1 cellular context compared by ENCODE assay signal in the genomic region with DNA sequence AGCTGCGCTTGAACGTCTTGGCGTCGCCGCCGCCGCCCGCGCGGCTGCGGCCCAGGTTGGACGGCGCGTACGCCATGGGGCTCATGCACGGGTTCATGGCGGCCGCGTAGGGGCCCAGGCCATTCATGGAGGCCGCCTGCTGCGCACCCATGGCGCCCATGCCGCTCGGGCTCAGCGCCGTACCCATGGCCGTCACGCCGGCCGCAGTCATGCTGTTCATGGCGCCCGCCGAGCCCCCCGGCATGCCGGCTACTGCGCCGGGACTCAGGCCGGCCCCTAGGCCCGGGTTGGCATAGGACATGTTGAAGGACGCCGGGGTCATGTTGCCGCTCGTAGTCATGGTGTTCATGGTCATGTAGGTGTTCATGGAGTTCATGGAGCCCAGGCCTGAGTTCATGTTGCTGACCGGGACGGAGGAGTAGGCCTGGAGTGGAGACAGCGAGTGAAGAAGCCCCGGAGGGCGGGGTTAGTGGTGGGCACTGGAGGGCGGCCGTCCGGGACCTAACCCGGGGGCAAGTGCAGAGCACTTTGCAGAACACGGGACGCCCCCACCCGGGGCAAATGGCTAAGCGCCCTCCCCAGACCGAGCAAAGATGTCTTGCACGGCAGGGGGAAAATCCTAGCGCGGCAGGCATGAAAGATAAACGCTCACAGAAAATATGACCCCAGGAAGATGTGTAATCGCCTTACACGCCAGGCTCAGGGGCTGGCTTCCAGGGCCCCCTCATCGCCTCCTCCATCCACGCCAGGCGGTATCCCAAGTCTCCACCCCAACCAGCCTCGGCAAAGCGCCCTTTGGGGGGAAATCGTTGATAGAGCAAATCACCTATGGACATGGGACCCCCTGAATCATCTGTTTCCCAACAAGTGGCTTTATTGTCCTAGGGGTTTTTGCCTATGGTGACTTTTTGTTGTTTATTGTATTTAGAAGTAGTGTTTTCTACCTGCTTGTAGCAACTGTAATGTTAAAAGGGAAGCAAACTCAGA.
TF ChIP-seq lines count a peak whose summit lies in the region.

No MANE protein-coding gene starts in this region.

TF ChIP-seq in HepG2, 621 proteins besides CTCF, POLR2A, EP300 and RAD21 (continued from another document and continues in another):
- TF ChIP-seq, protein P1, sequence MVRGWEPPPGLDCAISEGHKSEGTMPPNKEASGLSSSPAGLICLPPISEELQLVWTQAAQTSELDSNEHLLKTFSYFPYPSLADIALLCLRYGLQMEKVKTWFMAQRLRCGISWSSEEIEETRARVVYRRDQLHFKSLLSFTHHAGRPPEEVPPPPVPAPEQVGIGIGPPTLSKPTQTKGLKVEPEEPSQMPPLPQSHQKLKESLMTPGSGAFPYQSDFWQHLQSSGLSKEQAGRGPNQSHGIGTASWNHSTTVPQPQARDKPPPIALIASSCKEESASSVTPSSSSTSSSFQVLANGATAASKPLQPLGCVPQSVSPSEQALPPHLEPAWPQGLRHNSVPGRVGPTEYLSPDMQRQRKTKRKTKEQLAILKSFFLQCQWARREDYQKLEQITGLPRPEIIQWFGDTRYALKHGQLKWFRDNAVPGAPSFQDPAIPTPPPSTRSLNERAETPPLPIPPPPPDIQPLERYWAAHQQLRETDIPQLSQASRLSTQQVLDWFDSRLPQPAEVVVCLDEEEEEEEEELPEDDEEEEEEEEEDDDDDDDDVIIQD (CRISPR knock-in tag; IDR thresholded peaks at IDR 0.05; ENCODE audit: low read depth): 0 out of 2 replicates have a peak, but pooled peaks have one; percentile 44
- TF ChIP-seq ZNF557 (CRISPR knock-in tag; IDR thresholded peaks at IDR 0.05) (no peak), ZEB1 (IDR thresholded peaks at IDR 0.05; ENCODE audit: insufficient replicate concordance, low read depth) (no peak), CHD4 (IDR thresholded peaks at IDR 0.05; ENCODE audit: borderline replicate concordance, low read length) (no peak), CCAR2 (optimal IDR thresholded peaks at IDR 0.05; ENCODE audit: low read depth, low read length) (no peak), MED13 (CRISPR knock-in tag; IDR thresholded peaks at IDR 0.05) (no peak), ZNF501 (CRISPR knock-in tag; IDR thresholded peaks at IDR 0.05) (no peak), NRL (CRISPR knock-in tag; IDR thresholded peaks at IDR 0.05; ENCODE audit: borderline replicate concordance) (0 out of 2 replicates have a peak, but pooled peaks have one; percentile 46), MTF1 (CRISPR knock-in tag; IDR thresholded peaks at IDR 0.05) (no peak), WIZ (CRISPR knock-in tag; IDR thresholded peaks at IDR 0.05) (0 out of 2 replicates have a peak, but pooled peaks have one; percentile 44), JARID2 (CRISPR knock-in tag; IDR thresholded peaks at IDR 0.05; ENCODE audit: insufficient replicate concordance) (no peak), BHLHE40 (IDR thresholded peaks at IDR 0.05; ENCODE audit: low read length) (no peak), ZNF552 (CRISPR knock-in tag; IDR thresholded peaks at IDR 0.05; ENCODE audit: borderline replicate concordance) (no peak), MZF1 (CRISPR knock-in tag; IDR thresholded peaks at IDR 0.05; ENCODE audit: borderline replicate concordance) (0 out of 2 replicates have a peak, but pooled peaks have one; percentile 42), ZNF713 (CRISPR knock-in tag; IDR thresholded peaks at IDR 0.05) (no peak), POLR2AphosphoS2 (IDR thresholded peaks at IDR 0.05; ENCODE audit: low read depth, low read length) (peak; percentile 52; the same call in 1 of the 2 replicates), ATAD3A (CRISPR knock-in tag; IDR thresholded peaks at IDR 0.05) (no peak), NFKB2 (CRISPR knock-in tag; IDR thresholded peaks at IDR 0.05; ENCODE audit: borderline replicate concordance) (peak; percentile 83; the same call in 1 of the 2 replicates), SNAI1 (CRISPR knock-in tag; IDR thresholded peaks at IDR 0.05; ENCODE audit: borderline replicate concordance) (no peak), ZNF563 (CRISPR knock-in tag; IDR thresholded peaks at IDR 0.05) (0 out of 2 replicates have a peak, but pooled peaks have one; percentile 51), SP2 (CRISPR knock-in tag; IDR thresholded peaks at IDR 0.05) (no peak), ZNF737 (CRISPR knock-in tag; IDR thresholded peaks at IDR 0.05; ENCODE audit: borderline replicate concordance) (no peak; the same call in 1 of the 2 replicates), TBX3 (IDR thresholded peaks at IDR 0.05; ENCODE audit: borderline replicate concordance) (no peak), ZNF34 (CRISPR knock-in tag; IDR thresholded peaks at IDR 0.05; ENCODE audit: borderline replicate concordance) (no peak), AGO1 (IDR thresholded peaks at IDR 0.05; ENCODE audit: low read depth, low read length, poor library complexity, severe bottlenecking) (peak; percentile 54), JUN (CRISPR knock-in tag; IDR thresholded peaks at IDR 0.05) (peak; percentile 18; the same call in 1 of the 2 replicates), RBAK (CRISPR knock-in tag; IDR thresholded peaks at IDR 0.05) (no peak), HIVEP1 (CRISPR knock-in tag; IDR thresholded peaks at IDR 0.05) (no peak), HOXA3 (CRISPR knock-in tag; IDR thresholded peaks at IDR 0.05) (peak; percentile 86), SPEN (CRISPR knock-in tag; IDR thresholded peaks at IDR 0.05; ENCODE audit: low read depth) (0 out of 2 replicates have a peak, but pooled peaks have one; percentile 29), GABPA (IDR thresholded peaks at IDR 0.05; ENCODE audit: low read depth, low read length) (no peak), GABPA (CRISPR knock-in tag; IDR thresholded peaks at IDR 0.05; ENCODE audit: low read depth) (no peak), HDAC2 (CRISPR knock-in tag; IDR thresholded peaks at IDR 0.05) (0 out of 2 replicates have a peak, but pooled peaks have one; percentile 17), ZNF138 (CRISPR knock-in tag; IDR thresholded peaks at IDR 0.05; ENCODE audit: low read depth) (no peak), HNF4G (IDR thresholded peaks at IDR 0.05; ENCODE audit: borderline replicate concordance, low read depth, low read length) (0 out of 2 replicates have a peak, but pooled peaks have one; percentile 15), HNF4G (CRISPR knock-in tag; IDR thresholded peaks at IDR 0.05; ENCODE audit: borderline replicate concordance, low read depth) (no peak), SRY (CRISPR knock-in tag; IDR thresholded peaks at IDR 0.05) (peak; percentile 49; the same call in 1 of the 2 replicates), RBM22 (optimal IDR thresholded peaks at IDR 0.05; ENCODE audit: low read length) (peak; percentile 92)
- TF ChIP-seq, protein P2, sequence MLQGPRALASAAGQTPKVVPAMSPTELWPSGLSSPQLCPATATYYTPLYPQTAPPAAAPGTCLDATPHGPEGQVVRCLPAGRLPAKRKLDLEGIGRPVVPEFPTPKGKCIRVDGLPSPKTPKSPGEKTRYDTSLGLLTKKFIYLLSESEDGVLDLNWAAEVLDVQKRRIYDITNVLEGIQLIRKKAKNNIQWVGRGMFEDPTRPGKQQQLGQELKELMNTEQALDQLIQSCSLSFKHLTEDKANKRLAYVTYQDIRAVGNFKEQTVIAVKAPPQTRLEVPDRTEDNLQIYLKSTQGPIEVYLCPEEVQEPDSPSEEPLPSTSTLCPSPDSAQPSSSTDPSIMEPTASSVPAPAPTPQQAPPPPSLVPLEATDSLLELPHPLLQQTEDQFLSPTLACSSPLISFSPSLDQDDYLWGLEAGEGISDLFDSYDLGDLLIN (CRISPR knock-in tag; IDR thresholded peaks at IDR 0.05; ENCODE audit: borderline replicate concordance): no peak
- TF ChIP-seq, protein P3, sequence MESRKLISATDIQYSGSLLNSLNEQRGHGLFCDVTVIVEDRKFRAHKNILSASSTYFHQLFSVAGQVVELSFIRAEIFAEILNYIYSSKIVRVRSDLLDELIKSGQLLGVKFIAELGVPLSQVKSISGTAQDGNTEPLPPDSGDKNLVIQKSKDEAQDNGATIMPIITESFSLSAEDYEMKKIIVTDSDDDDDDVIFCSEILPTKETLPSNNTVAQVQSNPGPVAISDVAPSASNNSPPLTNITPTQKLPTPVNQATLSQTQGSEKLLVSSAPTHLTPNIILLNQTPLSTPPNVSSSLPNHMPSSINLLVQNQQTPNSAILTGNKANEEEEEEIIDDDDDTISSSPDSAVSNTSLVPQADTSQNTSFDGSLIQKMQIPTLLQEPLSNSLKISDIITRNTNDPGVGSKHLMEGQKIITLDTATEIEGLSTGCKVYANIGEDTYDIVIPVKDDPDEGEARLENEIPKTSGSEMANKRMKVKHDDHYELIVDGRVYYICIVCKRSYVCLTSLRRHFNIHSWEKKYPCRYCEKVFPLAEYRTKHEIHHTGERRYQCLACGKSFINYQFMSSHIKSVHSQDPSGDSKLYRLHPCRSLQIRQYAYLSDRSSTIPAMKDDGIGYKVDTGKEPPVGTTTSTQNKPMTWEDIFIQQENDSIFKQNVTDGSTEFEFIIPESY (CRISPR knock-in tag; IDR thresholded peaks at IDR 0.05): peak; percentile 93
- TF ChIP-seq, protein P4, sequence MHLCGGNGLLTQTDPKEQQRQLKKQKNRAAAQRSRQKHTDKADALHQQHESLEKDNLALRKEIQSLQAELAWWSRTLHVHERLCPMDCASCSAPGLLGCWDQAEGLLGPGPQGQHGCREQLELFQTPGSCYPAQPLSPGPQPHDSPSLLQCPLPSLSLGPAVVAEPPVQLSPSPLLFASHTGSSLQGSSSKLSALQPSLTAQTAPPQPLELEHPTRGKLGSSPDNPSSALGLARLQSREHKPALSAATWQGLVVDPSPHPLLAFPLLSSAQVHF (CRISPR knock-in tag; IDR thresholded peaks at IDR 0.05): no peak
- TF ChIP-seq, protein P5, sequence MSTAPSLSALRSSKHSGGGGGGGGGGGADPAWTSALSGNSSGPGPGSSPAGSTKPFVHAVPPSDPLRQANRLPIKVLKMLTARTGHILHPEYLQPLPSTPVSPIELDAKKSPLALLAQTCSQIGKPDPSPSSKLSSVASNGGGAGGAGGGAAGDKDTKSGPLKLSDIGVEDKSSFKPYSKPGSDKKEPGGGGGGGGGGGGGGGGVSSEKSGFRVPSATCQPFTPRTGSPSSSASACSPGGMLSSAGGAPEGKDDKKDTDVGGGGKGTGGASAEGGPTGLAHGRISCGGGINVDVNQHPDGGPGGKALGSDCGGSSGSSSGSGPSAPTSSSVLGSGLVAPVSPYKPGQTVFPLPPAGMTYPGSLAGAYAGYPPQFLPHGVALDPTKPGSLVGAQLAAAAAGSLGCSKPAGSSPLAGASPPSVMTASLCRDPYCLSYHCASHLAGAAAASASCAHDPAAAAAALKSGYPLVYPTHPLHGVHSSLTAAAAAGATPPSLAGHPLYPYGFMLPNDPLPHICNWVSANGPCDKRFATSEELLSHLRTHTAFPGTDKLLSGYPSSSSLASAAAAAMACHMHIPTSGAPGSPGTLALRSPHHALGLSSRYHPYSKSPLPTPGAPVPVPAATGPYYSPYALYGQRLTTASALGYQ (CRISPR knock-in tag; IDR thresholded peaks at IDR 0.05): 0 out of 2 replicates have a peak, but pooled peaks have one; percentile 20
- TF ChIP-seq, protein P6, sequence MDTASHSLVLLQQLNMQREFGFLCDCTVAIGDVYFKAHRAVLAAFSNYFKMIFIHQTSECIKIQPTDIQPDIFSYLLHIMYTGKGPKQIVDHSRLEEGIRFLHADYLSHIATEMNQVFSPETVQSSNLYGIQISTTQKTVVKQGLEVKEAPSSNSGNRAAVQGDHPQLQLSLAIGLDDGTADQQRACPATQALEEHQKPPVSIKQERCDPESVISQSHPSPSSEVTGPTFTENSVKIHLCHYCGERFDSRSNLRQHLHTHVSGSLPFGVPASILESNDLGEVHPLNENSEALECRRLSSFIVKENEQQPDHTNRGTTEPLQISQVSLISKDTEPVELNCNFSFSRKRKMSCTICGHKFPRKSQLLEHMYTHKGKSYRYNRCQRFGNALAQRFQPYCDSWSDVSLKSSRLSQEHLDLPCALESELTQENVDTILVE (CRISPR knock-in tag; IDR thresholded peaks at IDR 0.05): no peak
- TF ChIP-seq, protein P7, sequence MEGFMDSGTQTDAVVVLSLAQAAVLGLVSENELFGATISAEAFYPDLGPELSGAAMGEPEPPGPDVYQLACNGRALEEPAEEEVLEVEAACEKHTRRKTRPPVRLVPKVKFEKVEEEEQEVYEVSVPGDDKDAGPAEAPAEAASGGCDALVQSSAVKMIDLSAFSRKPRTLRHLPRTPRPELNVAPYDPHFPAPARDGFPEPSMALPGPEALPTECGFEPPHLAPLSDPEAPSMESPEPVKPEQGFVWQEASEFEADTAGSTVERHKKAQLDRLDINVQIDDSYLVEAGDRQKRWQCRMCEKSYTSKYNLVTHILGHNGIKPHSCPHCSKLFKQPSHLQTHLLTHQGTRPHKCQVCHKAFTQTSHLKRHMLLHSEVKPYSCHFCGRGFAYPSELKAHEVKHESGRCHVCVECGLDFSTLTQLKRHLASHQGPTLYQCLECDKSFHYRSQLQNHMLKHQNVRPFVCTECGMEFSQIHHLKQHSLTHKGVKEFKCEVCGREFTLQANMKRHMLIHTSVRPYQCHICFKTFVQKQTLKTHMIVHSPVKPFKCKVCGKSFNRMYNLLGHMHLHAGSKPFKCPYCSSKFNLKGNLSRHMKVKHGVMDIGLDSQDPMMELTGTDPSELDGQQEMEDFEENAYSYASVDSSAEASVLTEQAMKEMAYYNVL (CRISPR knock-in tag; IDR thresholded peaks at IDR 0.05; ENCODE audit: borderline replicate concordance): no peak
- TF ChIP-seq, protein P8, sequence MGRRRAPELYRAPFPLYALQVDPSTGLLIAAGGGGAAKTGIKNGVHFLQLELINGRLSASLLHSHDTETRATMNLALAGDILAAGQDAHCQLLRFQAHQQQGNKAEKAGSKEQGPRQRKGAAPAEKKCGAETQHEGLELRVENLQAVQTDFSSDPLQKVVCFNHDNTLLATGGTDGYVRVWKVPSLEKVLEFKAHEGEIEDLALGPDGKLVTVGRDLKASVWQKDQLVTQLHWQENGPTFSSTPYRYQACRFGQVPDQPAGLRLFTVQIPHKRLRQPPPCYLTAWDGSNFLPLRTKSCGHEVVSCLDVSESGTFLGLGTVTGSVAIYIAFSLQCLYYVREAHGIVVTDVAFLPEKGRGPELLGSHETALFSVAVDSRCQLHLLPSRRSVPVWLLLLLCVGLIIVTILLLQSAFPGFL (CRISPR knock-in tag; IDR thresholded peaks at IDR 0.05): peak; percentile 58; the same call in 1 of the 2 replicates
- TF ChIP-seq, protein P9, sequence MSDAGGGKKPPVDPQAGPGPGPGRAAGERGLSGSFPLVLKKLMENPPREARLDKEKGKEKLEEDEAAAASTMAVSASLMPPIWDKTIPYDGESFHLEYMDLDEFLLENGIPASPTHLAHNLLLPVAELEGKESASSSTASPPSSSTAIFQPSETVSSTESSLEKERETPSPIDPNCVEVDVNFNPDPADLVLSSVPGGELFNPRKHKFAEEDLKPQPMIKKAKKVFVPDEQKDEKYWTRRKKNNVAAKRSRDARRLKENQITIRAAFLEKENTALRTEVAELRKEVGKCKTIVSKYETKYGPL (CRISPR knock-in tag; IDR thresholded peaks at IDR 0.05): peak; percentile 32; the same call in 1 of the 2 replicates
